8 cellular contexts compared by ENCODE assay signal in genomic region chr3:194137314-194138097, GRCh38. TPM values are rescaled to one million over a fixed set of nuclear protein-coding genes. Genes with fewer than 3 reads are reported as not detected.
A peak's percentile ranks its signal among the peaks of the same experiment; 100 is the strongest.
DNase-seq lines count a peak whose midpoint lies in the region; ATAC-seq and TF ChIP-seq lines count a peak whose summit lies in the region.

No MANE protein-coding gene starts in this region.

- intact Hi-C loops in left ventricle myocardium superior (cut with micrococcal nuclease), result loop anchor here (10.0 kb wide), 1 partner anchor 177 kb away; no protein-coding TSS in a partner anchor

- DNase-seq in Caki2 (ENCODE audit: low read depth), result peak; percentile 85
- no peak for DNase-seq in RWPE2 (ENCODE audit: low spot score)
- DNase-seq in adipocyte (ENCODE audit: low read depth), result peak; percentile 70
- DNase-seq in left ventricle myocardium superior, result peak; percentile 75
- peak; percentile 69 for DNase-seq in retina
- DNase-seq in iPS-NIHi11 (ENCODE audit: low spot score), result no peak

- peak overlapping the region; percentile 77 for H3K9ac ChIP-seq in adipocyte (ENCODE audit: low read length)

- H3K4me1 ChIP-seq in RWPE2 (ENCODE audit: insufficient read depth, poor library complexity, severe bottlenecking), result peaks cover 46% of the 10 kb centered on the region
- H3K4me1 ChIP-seq in adipocyte (ENCODE audit: control insufficient read depth, insufficient read depth, low read length), result peaks cover 68% of the 10 kb centered on the region

- H3K4me3 ChIP-seq in RWPE2 (ENCODE audit: severe bottlenecking) (peak overlapping the region; percentile 77), adipocyte (ENCODE audit: low read length) (peak overlapping the region; percentile 90)

- in situ Hi-C loops in Caki2 (cut with HindIII; ENCODE audit: low pct_unique_long_range_greater_than_20kb, low sequenced_read_pairs), result no loop called here

- peak; percentile 48 for ATAC-seq in GM19324 (IDR thresholded peaks at IDR 0.05; ENCODE audit: low FRiP score, unreplicated experiment)
- peak; percentile 31 for ATAC-seq in HG03565 (IDR thresholded peaks at IDR 0.05; ENCODE audit: unreplicated experiment)
- 0 out of 3 replicates have a peak, but pooled peaks have one; percentile 0 for ATAC-seq in RWPE2 (ENCODE audit: low read depth)
- peak; percentile 0 for ATAC-seq in left ventricle myocardium superior

- TF ChIP-seq CTCF in RWPE2 (IDR thresholded peaks at IDR 0.05; ENCODE audit: poor library complexity, severe bottlenecking), result peak; percentile 78

- H3K9me3 ChIP-seq in RWPE2 (ENCODE audit: severe bottlenecking) (no peaks in the 10 kb centered on the region), adipocyte (ENCODE audit: control insufficient read depth, low read length) (no peaks in the 10 kb centered on the region)

- H3K27ac ChIP-seq in RWPE2 (ENCODE audit: poor library complexity, severe bottlenecking), result peak overlapping the region; percentile 99

- H3K36me3 ChIP-seq in RWPE2 (ENCODE audit: low read depth) (peaks cover 24% of the 10 kb centered on the region), adipocyte (ENCODE audit: control insufficient read depth, insufficient read depth, low read length, severe bottlenecking) (no peaks in the 10 kb centered on the region)

- H3K27me3 ChIP-seq in RWPE2 (ENCODE audit: insufficient read depth, poor library complexity, severe bottlenecking), result no peaks in the 10 kb centered on the region
- no peaks in the 10 kb centered on the region for H3K27me3 ChIP-seq in adipocyte (replicated peaks; ENCODE audit: control insufficient read depth, insufficient read depth, low read length)

RNA-seq across cellular contexts. Expression of gene HES1, which starts 1.6 kb away (rescaled TPM):
- total RNA-seq in Caki2 (2014; rRNA removed; shearing (Covaris generic); ENCODE audit: low replicate concordance), result 43.2 and 45.9 TPM in 2 replicates
- 13.4 TPM for total RNA-seq in left ventricle myocardium superior

Comparison
In these comparisons a context has a peak if more than half of its experiments do, and no peak if none do; other contexts are left out.
1. DNase-seq: peak in Caki2 (single experiment), adipocyte (single experiment), left ventricle myocardium superior (single experiment) and retina (single experiment); none in RWPE2 (single experiment) and iPS-NIHi11 (single experiment).
2. Peak in every context shown above with its lines, with median percentiles within 50 percentile points of each other: ATAC-seq.